30 cellular contexts compared by ENCODE assay signal in genomic region chr4:98528882-98529281, GRCh38.
A peak's percentile ranks its signal among the peaks of the same experiment; 100 is the strongest.
DNase-seq lines count a peak whose midpoint lies in the region; ATAC-seq and TF ChIP-seq lines count a peak whose summit lies in the region.
"Had no signal": no experiment of that assay in that cellular context is flagged by ENCODE, and none has a peak within 500 bp of the region (broad histone marks: within the 10 kb centered on the region; RNA-seq: fewer than 3 reads in every experiment).

No MANE protein-coding gene starts in this region.

- DNase-seq in activated CD4-positive, alpha-beta T cell treated with anti-CD3 and anti-CD28 coated beads for 48 hours = peak; percentile 34
- DNase-seq in activated CD4-positive, alpha-beta T cell treated with anti-CD3 and anti-CD28 coated beads for 4 hours = no peak
- DNase-seq in DND-41 = no peak
- no peak for DNase-seq in foreskin keratinocyte
- DNase-seq in body of pancreas = no peak
- DNase-seq in cerebellar nuclear complex (lab: John Stamatoyannopoulos, UW) = no peak
- DNase-seq in GM03348 (ENCODE audit: low spot score) = no peak
- DNase-seq: activated CD8-positive, alpha-beta memory T cell treated with anti-CD3 and anti-CD28 coated beads for 24 hours; activated effector memory CD4-positive, alpha-beta T cell treated with anti-CD3 and anti-CD28 coated beads, Interleukin-2, amount 50 U/mL, for 16 hours; AML-193; aorta; CD8-positive, alpha-beta T cell; DMS53; effector CD8-positive, alpha-beta T cell; erythroblast; H7; hippocampal formation; left ventricle myocardium superior; midbrain; MM.1S; NCI-H1436 treated with DMSO at 0.1 percent for 48 hours; NCI-H524; nephron progenitor cell; Peyer's patch; posterior cingulate gyrus; sigmoid colon; stimulated activated naive CD4-positive, alpha-beta T cell; T-helper 17 cell; thyroid gland had no signal

- no peaks in the 10 kb centered on the region for H3K79me2 ChIP-seq in DND-41 (ENCODE audit: insufficient read depth, low read length)

- H3K4me3 Mint-ChIP-seq in T-helper 1 cell treated with Interleukin-12 subunit alpha and Interleukin-12 subunit beta and Interleukin-4 antibody, amounts not matched to agents 30 μg/mL and 1 μg/mL, for 36 hours = no peak overlapping the region
- H3K4me3 Mint-ChIP-seq: CD8-positive, alpha-beta T cell; nephron progenitor cell; T-helper 17 cell had no signal

- no peak overlapping the region for H3K27ac ChIP-seq in DND-41 (ENCODE audit: low read length)
- no peak overlapping the region for H3K27ac ChIP-seq in foreskin keratinocyte
- no peak overlapping the region for H3K27ac ChIP-seq in body of pancreas
- H3K27ac ChIP-seq: Peyer's patch, sigmoid colon, thyroid gland had no signal

- TF ChIP-seq CTCF in DND-41 (IDR thresholded peaks at IDR 0.05; ENCODE audit: borderline replicate concordance, extremely low read depth, low read length, poor library complexity, severe bottlenecking) (no peak), foreskin keratinocyte (conservative IDR thresholded peaks at IDR 0.05) (no peak), body of pancreas (IDR thresholded peaks at IDR 0.05) (no peak)

- H3K36me3 ChIP-seq in DND-41 (ENCODE audit: insufficient read depth, low read length) (no peaks in the 10 kb centered on the region), body of pancreas (replicated peaks in 1 of 2; ENCODE audit: insufficient read depth in 1 of 2, low read depth in 2 of 2) (no peaks in the 10 kb centered on the region)
- H3K36me3 ChIP-seq: Peyer's patch, sigmoid colon, thyroid gland had no signal

- no peak overlapping the region for H3K9ac ChIP-seq in DND-41 (ENCODE audit: low read depth, low read length)

- no peaks in the 10 kb centered on the region for H4K20me1 ChIP-seq in DND-41 (ENCODE audit: insufficient read depth, low read length)

- no peaks in the 10 kb centered on the region for H3K4me1 ChIP-seq in DND-41 (ENCODE audit: insufficient read depth, low read length)
- peaks cover 20% of the 10 kb centered on the region for H3K4me1 ChIP-seq in foreskin keratinocyte
- no peaks in the 10 kb centered on the region for H3K4me1 ChIP-seq in body of pancreas
- H3K4me1 ChIP-seq: Peyer's patch had no signal

- H3K4me2 ChIP-seq in DND-41 (ENCODE audit: insufficient read depth, low read length) = no peak overlapping the region

- no peaks in the 10 kb centered on the region for H3K27me3 Mint-ChIP-seq in T-helper 1 cell treated with Interleukin-12 subunit alpha and Interleukin-12 subunit beta and Interleukin-4 antibody, amounts not matched to agents 30 μg/mL and 1 μg/mL, for 36 hours (ENCODE audit: low read depth)
- H3K27me3 Mint-ChIP-seq: T-helper 17 cell had no signal

- H3K4me3 ChIP-seq in DND-41 (ENCODE audit: low read depth in 1 of 2, low read length in 2 of 2) (no peak overlapping the region), body of pancreas (no peak overlapping the region)
- H3K4me3 ChIP-seq: Peyer's patch, sigmoid colon, thyroid gland had no signal

- H3K4me1 Mint-ChIP-seq in T-helper 1 cell treated with Interleukin-12 subunit alpha and Interleukin-12 subunit beta and Interleukin-4 antibody, amounts not matched to agents 30 μg/mL and 1 μg/mL, for 36 hours (ENCODE audit: low read depth) = peaks cover 24% of the 10 kb centered on the region

- ATAC-seq in DND-41 (ENCODE audit: insufficient read depth, low read depth) (peak; percentile 39; the same call in 2 of the 3 replicates), foreskin keratinocyte (peak; percentile 27), body of pancreas (no peak)
- ATAC-seq: CD8-positive, alpha-beta T cell; left ventricle myocardium superior; T-helper 17 cell had no signal

- intact Hi-C loops in body of pancreas (cut with DNase I) = no loop called here

- H3K9me3 Mint-ChIP-seq in T-helper 1 cell treated with Interleukin-12 subunit alpha and Interleukin-12 subunit beta and Interleukin-4 antibody, amounts not matched to agents 30 μg/mL and 1 μg/mL, for 36 hours = no peaks in the 10 kb centered on the region

- H3K27me3 ChIP-seq in DND-41 (ENCODE audit: insufficient read depth, low read length, poor library complexity) (no peaks in the 10 kb centered on the region), foreskin keratinocyte (no peaks in the 10 kb centered on the region), body of pancreas (no peaks in the 10 kb centered on the region)
- H3K27me3 ChIP-seq: Peyer's patch, sigmoid colon, thyroid gland had no signal

- TF ChIP-seq POLR2A in body of pancreas (IDR thresholded peaks at IDR 0.05) = no peak

- WGBS in body of pancreas, 2 donors = 80 to 88% methylated on average over 3 of the region's 3 CpGs

- H2AFZ ChIP-seq in DND-41 (ENCODE audit: low read depth, low read length) = no peak overlapping the region

- H3K9me3 ChIP-seq in DND-41 (ENCODE audit: insufficient read depth, low read length, severe bottlenecking) = no peaks in the 10 kb centered on the region
- H3K9me3 ChIP-seq in body of pancreas = no peaks in the 10 kb centered on the region
- H3K9me3 ChIP-seq: Peyer's patch, sigmoid colon, thyroid gland had no signal

- peaks cover 4% of the 10 kb centered on the region for H3K36me3 Mint-ChIP-seq in T-helper 1 cell treated with Interleukin-12 subunit alpha and Interleukin-12 subunit beta and Interleukin-4 antibody, amounts not matched to agents 30 μg/mL and 1 μg/mL, for 36 hours (ENCODE audit: low read depth)
- H3K36me3 Mint-ChIP-seq: CD8-positive, alpha-beta T cell had no signal

- H3K27ac Mint-ChIP-seq in T-helper 1 cell treated with Interleukin-12 subunit alpha and Interleukin-12 subunit beta and Interleukin-4 antibody, amounts not matched to agents 30 μg/mL and 1 μg/mL, for 36 hours = peak overlapping the region; percentile 59
- H3K27ac Mint-ChIP-seq: CD8-positive, alpha-beta T cell; nephron progenitor cell; T-helper 17 cell had no signal
